ENCODE assay signal across 1 cellular context in the genomic region with DNA sequence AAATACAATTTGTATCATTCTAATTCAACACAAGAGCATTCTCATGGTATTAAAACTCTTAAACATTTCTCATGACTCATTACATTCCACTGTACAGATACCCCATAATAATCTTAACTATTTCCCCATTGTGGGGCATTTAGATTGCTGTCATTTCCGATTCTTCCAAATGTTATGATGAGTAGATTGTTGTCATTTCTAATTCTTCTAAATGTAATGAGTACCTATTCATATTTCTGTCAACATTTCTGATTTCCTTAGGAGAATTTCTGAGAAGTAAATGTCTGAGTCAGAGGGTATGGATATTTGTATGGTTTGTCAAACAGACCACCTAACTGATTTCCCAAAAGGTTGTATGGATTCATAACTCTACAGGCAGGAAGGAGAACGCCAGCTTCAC.
TF ChIP-seq lines count a peak whose summit lies in the region.

No MANE protein-coding gene starts in this region.

TF ChIP-seq in HepG2, 621 proteins besides CTCF, POLR2A, EP300 and RAD21:
- TF ChIP-seq ZNF646 (CRISPR knock-in tag; IDR thresholded peaks at IDR 0.05): no peak
- TF ChIP-seq, protein P1, sequence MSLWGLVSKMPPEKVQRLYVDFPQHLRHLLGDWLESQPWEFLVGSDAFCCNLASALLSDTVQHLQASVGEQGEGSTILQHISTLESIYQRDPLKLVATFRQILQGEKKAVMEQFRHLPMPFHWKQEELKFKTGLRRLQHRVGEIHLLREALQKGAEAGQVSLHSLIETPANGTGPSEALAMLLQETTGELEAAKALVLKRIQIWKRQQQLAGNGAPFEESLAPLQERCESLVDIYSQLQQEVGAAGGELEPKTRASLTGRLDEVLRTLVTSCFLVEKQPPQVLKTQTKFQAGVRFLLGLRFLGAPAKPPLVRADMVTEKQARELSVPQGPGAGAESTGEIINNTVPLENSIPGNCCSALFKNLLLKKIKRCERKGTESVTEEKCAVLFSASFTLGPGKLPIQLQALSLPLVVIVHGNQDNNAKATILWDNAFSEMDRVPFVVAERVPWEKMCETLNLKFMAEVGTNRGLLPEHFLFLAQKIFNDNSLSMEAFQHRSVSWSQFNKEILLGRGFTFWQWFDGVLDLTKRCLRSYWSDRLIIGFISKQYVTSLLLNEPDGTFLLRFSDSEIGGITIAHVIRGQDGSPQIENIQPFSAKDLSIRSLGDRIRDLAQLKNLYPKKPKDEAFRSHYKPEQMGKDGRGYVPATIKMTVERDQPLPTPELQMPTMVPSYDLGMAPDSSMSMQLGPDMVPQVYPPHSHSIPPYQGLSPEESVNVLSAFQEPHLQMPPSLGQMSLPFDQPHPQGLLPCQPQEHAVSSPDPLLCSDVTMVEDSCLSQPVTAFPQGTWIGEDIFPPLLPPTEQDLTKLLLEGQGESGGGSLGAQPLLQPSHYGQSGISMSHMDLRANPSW (CRISPR knock-in tag; IDR thresholded peaks at IDR 0.05; ENCODE audit: borderline replicate concordance): no peak
- TF ChIP-seq ZNF574 (CRISPR knock-in tag; IDR thresholded peaks at IDR 0.05): no peak
- TF ChIP-seq, protein P2, sequence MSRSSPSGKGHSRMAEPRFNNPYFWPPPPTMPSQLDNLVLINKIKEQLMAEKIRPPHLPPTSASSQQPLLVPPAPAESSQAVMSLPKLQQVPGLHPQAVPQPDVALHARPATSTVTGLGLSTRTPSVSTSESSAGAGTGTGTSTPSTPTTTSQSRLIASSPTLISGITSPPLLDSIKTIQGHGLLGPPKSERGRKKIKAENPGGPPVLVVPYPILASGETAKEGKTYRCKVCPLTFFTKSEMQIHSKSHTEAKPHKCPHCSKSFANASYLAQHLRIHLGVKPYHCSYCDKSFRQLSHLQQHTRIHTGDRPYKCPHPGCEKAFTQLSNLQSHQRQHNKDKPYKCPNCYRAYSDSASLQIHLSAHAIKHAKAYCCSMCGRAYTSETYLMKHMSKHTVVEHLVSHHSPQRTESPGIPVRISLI (CRISPR knock-in tag; IDR thresholded peaks at IDR 0.05; ENCODE audit: borderline replicate concordance): no peak
- TF ChIP-seq NFYC (CRISPR knock-in tag; IDR thresholded peaks at IDR 0.05): no peak
- TF ChIP-seq TRIM24 (CRISPR knock-in tag; IDR thresholded peaks at IDR 0.05): no peak
- no peak for TF ChIP-seq NR3C1 (CRISPR knock-in tag; IDR thresholded peaks at IDR 0.05)
- TF ChIP-seq ZNF883 (CRISPR knock-in tag; IDR thresholded peaks at IDR 0.05; ENCODE audit: not compliant biosample characterization): no peak
- no peak for TF ChIP-seq FOXK1 (CRISPR knock-in tag; IDR thresholded peaks at IDR 0.05; ENCODE audit: borderline replicate concordance, low read depth)
- no peak for TF ChIP-seq ZNF430 (CRISPR knock-in tag; IDR thresholded peaks at IDR 0.05)
- no peak for TF ChIP-seq CENPBD1 (CRISPR knock-in tag; IDR thresholded peaks at IDR 0.05; ENCODE audit: borderline replicate concordance, low read depth)
- TF ChIP-seq CBFB (CRISPR knock-in tag; IDR thresholded peaks at IDR 0.05): no peak
- TF ChIP-seq ZSCAN21 (CRISPR knock-in tag; IDR thresholded peaks at IDR 0.05; ENCODE audit: borderline replicate concordance): no peak
- no peak for TF ChIP-seq BRCA1 (CRISPR knock-in tag; IDR thresholded peaks at IDR 0.05)
- TF ChIP-seq, protein P3, sequence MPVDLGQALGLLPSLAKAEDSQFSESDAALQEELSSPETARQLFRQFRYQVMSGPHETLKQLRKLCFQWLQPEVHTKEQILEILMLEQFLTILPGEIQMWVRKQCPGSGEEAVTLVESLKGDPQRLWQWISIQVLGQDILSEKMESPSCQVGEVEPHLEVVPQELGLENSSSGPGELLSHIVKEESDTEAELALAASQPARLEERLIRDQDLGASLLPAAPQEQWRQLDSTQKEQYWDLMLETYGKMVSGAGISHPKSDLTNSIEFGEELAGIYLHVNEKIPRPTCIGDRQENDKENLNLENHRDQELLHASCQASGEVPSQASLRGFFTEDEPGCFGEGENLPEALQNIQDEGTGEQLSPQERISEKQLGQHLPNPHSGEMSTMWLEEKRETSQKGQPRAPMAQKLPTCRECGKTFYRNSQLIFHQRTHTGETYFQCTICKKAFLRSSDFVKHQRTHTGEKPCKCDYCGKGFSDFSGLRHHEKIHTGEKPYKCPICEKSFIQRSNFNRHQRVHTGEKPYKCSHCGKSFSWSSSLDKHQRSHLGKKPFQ (CRISPR knock-in tag; IDR thresholded peaks at IDR 0.05; ENCODE audit: insufficient replicate concordance): no peak
- TF ChIP-seq HHEX (CRISPR knock-in tag; IDR thresholded peaks at IDR 0.05): no peak
- no peak for TF ChIP-seq CREB3 (CRISPR knock-in tag; IDR thresholded peaks at IDR 0.05)
- no peak for TF ChIP-seq DPF2 (CRISPR knock-in tag; IDR thresholded peaks at IDR 0.05; ENCODE audit: borderline replicate concordance, low read depth)
- TF ChIP-seq, protein P4, sequence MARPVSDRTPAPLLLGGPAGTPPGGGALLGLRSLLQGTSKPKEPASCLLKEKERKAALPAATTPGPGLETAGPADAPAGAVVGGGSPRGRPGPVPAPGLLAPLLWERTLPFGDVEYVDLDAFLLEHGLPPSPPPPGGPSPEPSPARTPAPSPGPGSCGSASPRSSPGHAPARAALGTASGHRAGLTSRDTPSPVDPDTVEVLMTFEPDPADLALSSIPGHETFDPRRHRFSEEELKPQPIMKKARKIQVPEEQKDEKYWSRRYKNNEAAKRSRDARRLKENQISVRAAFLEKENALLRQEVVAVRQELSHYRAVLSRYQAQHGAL (CRISPR knock-in tag; IDR thresholded peaks at IDR 0.05; ENCODE audit: not compliant biosample characterization): no peak
- no peak for TF ChIP-seq HDAC1 (CRISPR knock-in tag; IDR thresholded peaks at IDR 0.05)
